ENCODE assay signal across 9 cellular contexts in the genomic region with DNA sequence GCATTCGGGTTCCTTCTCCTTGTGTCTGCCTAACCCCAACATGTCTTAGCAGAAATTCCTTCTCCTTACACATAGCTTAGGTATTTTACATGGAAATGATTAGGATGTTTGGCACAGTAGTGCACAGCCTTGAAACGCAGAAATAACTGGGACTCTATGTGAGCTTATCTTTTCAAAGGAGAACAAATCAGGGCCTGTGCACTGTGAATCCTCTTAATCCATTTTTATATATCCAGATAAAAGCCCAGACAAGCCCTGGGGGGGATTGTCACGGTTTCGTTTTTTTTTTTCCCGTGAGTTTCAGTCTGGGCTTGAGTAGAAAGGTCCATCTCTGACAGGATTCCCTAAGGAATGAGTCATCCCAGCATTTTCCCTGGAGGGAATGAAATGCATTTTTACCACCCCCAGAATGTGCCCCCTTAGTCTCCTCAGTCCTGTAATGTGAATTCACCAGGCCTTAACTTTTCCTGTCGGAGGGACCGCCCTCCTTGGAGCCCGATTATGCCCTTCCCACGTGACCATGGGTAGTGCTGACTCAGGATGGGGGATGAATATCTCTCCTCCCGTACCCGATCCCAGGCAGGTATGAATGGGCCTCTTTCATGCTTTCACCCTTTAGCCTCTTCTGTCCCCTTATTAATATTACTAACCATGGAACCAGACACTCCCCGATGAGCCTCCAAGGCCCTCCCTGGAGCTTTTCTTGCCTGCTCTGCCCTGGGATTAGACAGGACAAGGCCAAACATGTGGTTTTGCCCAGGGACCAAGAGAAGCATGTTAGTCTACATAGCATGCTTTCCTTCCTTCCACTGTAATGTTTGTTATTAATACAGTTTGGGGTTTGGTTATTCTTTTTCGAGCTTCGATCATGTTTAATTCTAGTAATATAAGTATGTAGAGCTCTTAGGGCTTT. TPM values are rescaled to one million over a fixed set of nuclear protein-coding genes. Genes with fewer than 3 reads are reported as not detected.
DNase-seq lines count a peak whose midpoint lies in the region; ATAC-seq and TF ChIP-seq lines count a peak whose summit lies in the region.
"Had no signal": no experiment of that assay in that cellular context is flagged by ENCODE, and none has a peak within 500 bp of the region (broad histone marks: within the 10 kb centered on the region; RNA-seq: fewer than 3 reads in every experiment).

No MANE protein-coding gene starts in this region.

- ATAC-seq in HG03432 (IDR thresholded peaks at IDR 0.05; ENCODE audit: unreplicated experiment) (no peak), HG03159 (IDR thresholded peaks at IDR 0.05; ENCODE audit: unreplicated experiment) (no peak)

- H3K36me3 ChIP-seq in HAP-1 (replicated peaks), result no peaks in the 10 kb centered on the region
- no peaks in the 10 kb centered on the region for H3K36me3 ChIP-seq in iPS-20b (ENCODE audit: insufficient read depth, low read depth, low read length)
- peaks cover 21 to 79% (median 44%) of the 10 kb centered on the region in 4 donors for H3K36me3 ChIP-seq in stomach

- H3K27me3 ChIP-seq in HAP-1 (ENCODE audit: low read depth) (no peaks in the 10 kb centered on the region), iPS-20b (ENCODE audit: insufficient read depth, low read length) (no peaks in the 10 kb centered on the region), stomach (no peaks in the 10 kb centered on the region)

- intact Hi-C loops in stomach (cut with DNase I; ENCODE audit: low total_unique reads), result loop anchor here (10.0 kb wide), 3 partner anchors 88 to 308 kb away; no protein-coding TSS in a partner anchor

- in situ Hi-C loops in HAP-1 (cut with MboI; ENCODE audit: low sequenced_read_pairs) (loop anchor here (10.0 to 25.0 kb wide), 2 partner anchors 208 to 306 kb away; no protein-coding TSS in a partner anchor), astrocyte of the cerebellum (cut with HindIII; ENCODE audit: low sequenced_read_pairs) (no loop called here)

- TF ChIP-seq EP300 in stomach (IDR thresholded peaks at IDR 0.05), result no peak

- no peak for TF ChIP-seq CTCF in astrocyte of the cerebellum (IDR thresholded peaks at IDR 0.05; ENCODE audit: low read depth, low read length, missing control alignments)
- TF ChIP-seq CTCF in stomach (IDR thresholded peaks at IDR 0.05), result no peak

- no peak for TF ChIP-seq POLR2A in stomach (IDR thresholded peaks at IDR 0.05)

- no peak overlapping the region for H3K9ac ChIP-seq in iPS-20b (ENCODE audit: low read depth, low read length)

- DNase-seq in HAP-1 (ENCODE audit: low spot score in 2 of 2), result peak; percentile 67 to 79
- DNase-seq in astrocyte of the cerebellum (ENCODE audit: low read depth), result peak; percentile 73
- no peak for DNase-seq in stomach
- no peak for DNase-seq in NCI-H1436 (lab: John Stamatoyannopoulos, UW)
- DNase-seq in GM19240 (ENCODE audit: insufficient read length, low spot score), result no peak
- DNase-seq: activated CD4-positive, alpha-beta T cell treated with anti-CD3 and anti-CD28 coated beads, Interleukin-2, amount 50 U/mL, for 4 hours had no signal

- H3K27ac ChIP-seq in iPS-20b (ENCODE audit: low read length) (peak overlapping the region; percentile 37), stomach (peak overlapping the region; percentile 54 to 81 (median 72))

- no peak overlapping the region for H3K4me3 ChIP-seq in HAP-1
- H3K4me3 ChIP-seq in astrocyte of the cerebellum (ENCODE audit: low read depth, low read length), result peak overlapping the region; percentile 4
- H3K4me3 ChIP-seq in iPS-20b (ENCODE audit: low read length), result no peak overlapping the region
- no peak overlapping the region for H3K4me3 ChIP-seq in stomach

- 54 to 73% (median 58%) methylated on average over 14 of the region's 14 CpGs for WGBS in stomach, 5 donors

- H3K9me3 ChIP-seq in HAP-1 (no peaks in the 10 kb centered on the region), iPS-20b (ENCODE audit: insufficient read depth, low read depth, low read length) (no peaks in the 10 kb centered on the region), stomach (no peaks in the 10 kb centered on the region)

- peaks cover 21% of the 10 kb centered on the region for H3K4me1 ChIP-seq in HAP-1
- H3K4me1 ChIP-seq in iPS-20b (ENCODE audit: insufficient read depth, low read length), result peaks cover 12% of the 10 kb centered on the region; the same call in 1 of the 2 replicates
- peaks cover 24 to 68% (median 41%) of the 10 kb centered on the region in 4 donors for H3K4me1 ChIP-seq in stomach

RNA-seq across cellular contexts. Expression of a gene that starts 23.9 kb away (rescaled TPM):
- total RNA-seq in stomach, result 10 to 100 TPM in 2 of 5 donors, 1 to 10 TPM in 2, not detected in 1; 7.1 to 46.8 (median 13.8) TPM
- 100 to 1,000 TPM in 1 of 3 donors, 10 to 100 TPM in 2; 90.0 to 114 (median 97.3) TPM for polyA plus RNA-seq in stomach

RNA-seq across cellular contexts. Expression of a gene that starts 59.0 kb away (rescaled TPM):
- total RNA-seq in stomach, result 10 to 100 TPM; 16.5 to 43.2 (median 32.9) TPM
- polyA plus RNA-seq in stomach, result 10 to 100 TPM in 1 of 3 donors, 1 to 10 TPM in 2; 7.3 to 17.3 (median 9.9) TPM

RNA-seq across cellular contexts. Expression of a gene that starts 59.1 kb away (rescaled TPM):
- total RNA-seq in stomach, result not detected
- polyA plus RNA-seq in stomach, result not detected

Comparison
In these comparisons a context has a peak if more than half of its experiments do, and no peak if none do; other contexts are left out.
1. DNase-seq: peak in HAP-1 (2 of 2) and astrocyte of the cerebellum (single experiment); none in stomach (single experiment), NCI-H1436 (single experiment) and GM19240 (single experiment).